In genomic region chr17:68346448-68346847, GRCh38 we compare ENCODE assay signal across 8 cellular contexts.
DNase-seq lines count a peak whose midpoint lies in the region; ATAC-seq and TF ChIP-seq lines count a peak whose summit lies in the region.

No MANE protein-coding gene starts in this region.

- H3K27ac Mint-ChIP-seq in T-helper 1 cell treated with Interleukin-12 subunit alpha and Interleukin-12 subunit beta and Interleukin-4 antibody, amounts not matched to agents 30 μg/mL and 1 μg/mL, for 36 hours = peak overlapping the region; percentile 96

- H3K4me3 ChIP-seq in GM12864 (ENCODE audit: low read depth, low read length) = peak overlapping the region; percentile 1

- peak; percentile 65 for DNase-seq in GM12864 (ENCODE audit: low read depth)
- DNase-seq in activated naive CD8-positive, alpha-beta T cell treated with anti-CD3 and anti-CD28 coated beads, Interleukin-2, amount 50 U/mL, for 16 hours (ENCODE audit: low read depth, low spot score) = peak; percentile 22
- peak; percentile 28 to 52 for DNase-seq in stimulated activated CD4-positive, alpha-beta T cell treated with anti-CD3 and anti-CD28 coated beads, Interleukin-15, amount 100 ng/mL, for 1 hour (ENCODE audit: low read depth in 1 of 2, low spot score in 1 of 2)
- DNase-seq in NCI-H1694 treated with DMSO at 0.1 percent for 48 hours (lab: John Stamatoyannopoulos, UW) = no peak
- DNase-seq in NCI-H526 treated with DMSO at 0.1 percent for 48 hours (lab: John Stamatoyannopoulos, UW) = no peak

- H3K9me3 Mint-ChIP-seq in T-helper 1 cell treated with Interleukin-12 subunit alpha and Interleukin-12 subunit beta and Interleukin-4 antibody, amounts not matched to agents 30 μg/mL and 1 μg/mL, for 36 hours = no peaks in the 10 kb centered on the region

- ATAC-seq in HG02852 (IDR thresholded peaks at IDR 0.05; ENCODE audit: unreplicated experiment) (peak; percentile 52), HG02884 (IDR thresholded peaks at IDR 0.05; ENCODE audit: unreplicated experiment) (no peak)

- H3K4me3 Mint-ChIP-seq in T-helper 1 cell treated with Interleukin-12 subunit alpha and Interleukin-12 subunit beta and Interleukin-4 antibody, amounts not matched to agents 30 μg/mL and 1 μg/mL, for 36 hours = peak overlapping the region; percentile 76

- peaks cover 69% of the 10 kb centered on the region for H3K4me1 Mint-ChIP-seq in T-helper 1 cell treated with Interleukin-12 subunit alpha and Interleukin-12 subunit beta and Interleukin-4 antibody, amounts not matched to agents 30 μg/mL and 1 μg/mL, for 36 hours (ENCODE audit: low read depth)

- no peaks in the 10 kb centered on the region for H3K27me3 Mint-ChIP-seq in T-helper 1 cell treated with Interleukin-12 subunit alpha and Interleukin-12 subunit beta and Interleukin-4 antibody, amounts not matched to agents 30 μg/mL and 1 μg/mL, for 36 hours (ENCODE audit: low read depth)

- TF ChIP-seq CTCF in GM12864 (IDR thresholded peaks at IDR 0.05; ENCODE audit: low read depth, low read length, missing control alignments) = no peak

- peaks cover 15% of the 10 kb centered on the region for H3K36me3 Mint-ChIP-seq in T-helper 1 cell treated with Interleukin-12 subunit alpha and Interleukin-12 subunit beta and Interleukin-4 antibody, amounts not matched to agents 30 μg/mL and 1 μg/mL, for 36 hours (ENCODE audit: low read depth)

Comparison
In these comparisons a context has a peak if more than half of its experiments do, and no peak if none do; other contexts are left out.
1. DNase-seq: peak in GM12864 (single experiment), activated naive CD8-positive, alpha-beta T cell treated with anti-CD3 and anti-CD28 coated beads, Interleukin-2, amount 50 U/mL, for 16 hours (single experiment) and stimulated activated CD4-positive, alpha-beta T cell treated with anti-CD3 and anti-CD28 coated beads, Interleukin-15, amount 100 ng/mL, for 1 hour (2 of 2); none in NCI-H1694 treated with DMSO at 0.1 percent for 48 hours (single experiment) and NCI-H526 treated with DMSO at 0.1 percent for 48 hours (single experiment).